Comparison of ENCODE assay signal across 15 cellular contexts in genomic region chr4:136687118-136687517, GRCh38.
DNase-seq lines count a peak whose midpoint lies in the region; TF ChIP-seq lines count a peak whose summit lies in the region.
"Had no signal": no experiment of that assay in that cellular context is flagged by ENCODE, and none has a peak within 500 bp of the region (broad histone marks: within the 10 kb centered on the region; RNA-seq: fewer than 3 reads in every experiment).

No MANE protein-coding gene starts in this region.

- H3K4me2 ChIP-seq in OCI-LY3 (ENCODE audit: low read length): no peak overlapping the region

- no peaks in the 10 kb centered on the region for H4K20me1 ChIP-seq in OCI-LY3 (ENCODE audit: insufficient read depth, low read length)

- in situ Hi-C loops in HAP-1 (cut with MboI; ENCODE audit: low sequenced_read_pairs) (no loop called here), GM13976 (cut with MboI; ENCODE audit: low sequenced_read_pairs, unreplicated experiment) (no loop called here)

- DNase-seq in NCI-H82 (lab: John Stamatoyannopoulos, UW) (peak; percentile 39), NCI-H82 treated with DMSO at 0.1 percent for 48 hours (lab: John Stamatoyannopoulos, UW; ENCODE audit: unreplicated experiment) (no peak), endodermal cell (peak; percentile 65), spleen (peak; percentile 61), HAP-1 (ENCODE audit: low spot score in 2 of 2) (no peak), GM13976 (ENCODE audit: low spot score) (no peak)
- DNase-seq in stimulated activated CD4-positive, alpha-beta T cell treated with anti-CD3 and anti-CD28 coated beads, Interleukin-12 subunit alpha, Interleukin-12 subunit beta, amount 100 ng/mL, for 4 hours: no peak
- DNase-seq: activated effector memory CD4-positive, alpha-beta T cell treated with anti-CD3 and anti-CD28 coated beads, Interleukin-2, amount 50 U/mL, for 16 hours; foreskin melanocyte; NCI-H1436; NCI-H774; SJCRH30 had no signal

- H3K4me1 ChIP-seq in OCI-LY3 (ENCODE audit: low read length) (0 out of 2 replicates have a peak, but pooled peaks cover 4% of the 10 kb centered on the region), endodermal cell (ENCODE audit: control insufficient read depth, insufficient read depth, low read length) (peaks cover 15% of the 10 kb centered on the region), spleen (no peaks in the 10 kb centered on the region), HAP-1 (peaks cover 7% of the 10 kb centered on the region)

- peaks cover 3% of the 10 kb centered on the region for H3K9me3 Mint-ChIP-seq in endodermal cell

- intact Hi-C loops in spleen (cut with DNase I; ENCODE audit: low total_unique reads): no loop called here

- H3K27ac Mint-ChIP-seq in endodermal cell: no peak overlapping the region
- H3K27ac Mint-ChIP-seq: mesothelial cell of epicardium had no signal

- H3K27ac ChIP-seq in OCI-LY3 (ENCODE audit: low read length) (no peak overlapping the region), endodermal cell (ENCODE audit: low read depth, low read length) (no peak overlapping the region), spleen (no peak overlapping the region)
- H3K27ac ChIP-seq: SJCRH30 had no signal

- no peaks in the 10 kb centered on the region for H3K36me3 Mint-ChIP-seq in endodermal cell (ENCODE audit: low read depth)
- H3K36me3 Mint-ChIP-seq: IgD-negative memory B cell, mesothelial cell of epicardium had no signal

- WGBS in endodermal cell (ENCODE audit: insufficient coverage in 1 of 2, insufficient read length in 1 of 2), 2 experiments: 88 to 90% methylated on average over 4 to 6 of the region's 6 CpGs
- WGBS in spleen, 5 donors: 66 to 91% (median 85%) methylated on average over 6 of the region's 6 CpGs

- TF ChIP-seq CTCF in OCI-LY3 (IDR thresholded peaks at IDR 0.05; ENCODE audit: low read depth, low read length) (peak; percentile 43), endodermal cell (conservative IDR thresholded peaks at IDR 0.05) (peak; percentile 60), spleen (IDR thresholded peaks at IDR 0.05 in 8 of 11, conservative IDR thresholded peaks at IDR 0.05 in 3 of 11) (no peak), GM13976 (IDR thresholded peaks at IDR 0.05; ENCODE audit: borderline replicate concordance, control extremely low read depth, extremely low read depth, insufficient read depth, missing control alignments) (no peak)

- H3K9ac ChIP-seq in OCI-LY3 (ENCODE audit: low read length) (no peak overlapping the region), endodermal cell (ENCODE audit: extremely low read depth, low read length, poor library complexity, severe bottlenecking) (no peak overlapping the region)

- peaks cover 47% of the 10 kb centered on the region for H3K4me1 Mint-ChIP-seq in endodermal cell
- H3K4me1 Mint-ChIP-seq: IgD-negative memory B cell had no signal

- H3K4me3 Mint-ChIP-seq in endodermal cell: no peak overlapping the region
- H3K4me3 Mint-ChIP-seq: IgD-negative memory B cell, mesothelial cell of epicardium had no signal

- H3K36me3 ChIP-seq in OCI-LY3 (replicated peaks; ENCODE audit: low read depth, low read length): no peaks in the 10 kb centered on the region
- H3K36me3 ChIP-seq in endodermal cell (ENCODE audit: control insufficient read depth, insufficient read depth, low read length): no peaks in the 10 kb centered on the region
- H3K36me3 ChIP-seq in spleen: no peaks in the 10 kb centered on the region
- no peaks in the 10 kb centered on the region for H3K36me3 ChIP-seq in HAP-1 (replicated peaks)
- H3K36me3 ChIP-seq: SJCRH30 had no signal

- no peak for TF ChIP-seq POLR2A in spleen (IDR thresholded peaks at IDR 0.05)

- no peaks in the 10 kb centered on the region for H3K79me2 ChIP-seq in OCI-LY3 (ENCODE audit: low read length)

- H3K27me3 ChIP-seq in OCI-LY3 (ENCODE audit: low read depth, low read length): no peaks in the 10 kb centered on the region
- no peaks in the 10 kb centered on the region for H3K27me3 ChIP-seq in endodermal cell (ENCODE audit: control insufficient read depth, insufficient read depth, low read length, poor library complexity, severe bottlenecking)
- no peaks in the 10 kb centered on the region for H3K27me3 ChIP-seq in spleen (replicated peaks in 1 of 7)
- H3K27me3 ChIP-seq in HAP-1 (ENCODE audit: low read depth): no peaks in the 10 kb centered on the region
- H3K27me3 ChIP-seq: SJCRH30 had no signal

- H3K9me3 ChIP-seq in OCI-LY3 (ENCODE audit: insufficient read depth, low read length) (no peaks in the 10 kb centered on the region), endodermal cell (ENCODE audit: control insufficient read depth, low read length) (no peaks in the 10 kb centered on the region), spleen (no peaks in the 10 kb centered on the region), HAP-1 (no peaks in the 10 kb centered on the region)

- H3K4me3 ChIP-seq in OCI-LY3 (ENCODE audit: low read length): no peak overlapping the region
- no peak overlapping the region for H3K4me3 ChIP-seq in endodermal cell (ENCODE audit: low read length)
- H3K4me3 ChIP-seq in spleen: no peak overlapping the region
- no peak overlapping the region for H3K4me3 ChIP-seq in HAP-1
- H3K4me3 ChIP-seq: SJCRH30 had no signal

- H3K27me3 Mint-ChIP-seq in endodermal cell (ENCODE audit: insufficient read depth): no peaks in the 10 kb centered on the region
- H3K27me3 Mint-ChIP-seq: IgD-negative memory B cell had no signal

- H2AFZ ChIP-seq in OCI-LY3 (ENCODE audit: low read depth, low read length): peak overlapping the region; percentile 37; the same call in 1 of the 2 replicates

Comparison
In these comparisons a context has a peak if more than half of its experiments do, and no peak if none do; other contexts are left out.
1. DNase-seq: peak in NCI-H82 (single experiment), endodermal cell (single experiment) and spleen (single experiment); none in NCI-H82 treated with DMSO at 0.1 percent for 48 hours (single experiment), stimulated activated CD4-positive, alpha-beta T cell treated with anti-CD3 and anti-CD28 coated beads, Interleukin-12 subunit alpha, Interleukin-12 subunit beta, amount 100 ng/mL, for 4 hours (single experiment), HAP-1 (0 of 2) and GM13976 (single experiment).
2. CTCF ChIP-seq: peak in OCI-LY3 (single experiment) and endodermal cell (single experiment); none in spleen (0 of 11) and GM13976 (single experiment).